Comparison of ENCODE assay signal across 9 cellular contexts in the genomic region with DNA sequence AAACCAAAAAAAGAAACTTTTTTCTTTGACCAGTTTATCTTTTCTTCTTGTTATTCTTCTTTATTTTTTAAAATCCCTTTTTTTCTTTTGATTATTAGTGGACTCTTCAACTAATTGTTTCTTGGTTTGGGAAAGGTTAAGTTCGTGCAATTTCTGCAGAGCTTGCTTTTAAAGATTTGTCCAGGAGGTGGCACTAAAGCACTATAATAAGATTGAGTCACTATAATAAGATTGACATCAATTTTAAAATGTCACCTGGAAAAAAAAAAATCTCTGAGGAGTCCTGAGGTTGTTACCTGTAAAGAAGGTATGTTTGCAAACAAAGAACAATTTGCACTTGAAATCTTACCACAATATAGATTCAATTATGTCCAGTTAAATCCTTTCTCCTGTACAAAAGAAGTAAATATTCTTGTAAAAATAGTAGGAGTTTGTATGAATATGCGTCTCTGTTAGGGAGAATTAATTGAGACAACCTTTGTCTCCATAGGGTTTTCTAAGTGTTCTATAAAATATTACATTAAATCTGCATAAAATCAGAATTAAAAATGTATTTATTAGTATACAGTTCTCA.
A peak's percentile ranks its signal among the peaks of the same experiment; 100 is the strongest.
DNase-seq lines count a peak whose midpoint lies in the region; ATAC-seq and TF ChIP-seq lines count a peak whose summit lies in the region.
"Had no signal": no experiment of that assay in that cellular context is flagged by ENCODE, and none has a peak within 500 bp of the region (broad histone marks: within the 10 kb centered on the region; RNA-seq: fewer than 3 reads in every experiment).

No MANE protein-coding gene starts in this region.

- no peaks in the 10 kb centered on the region for H3K9me3 Mint-ChIP-seq in activated CD4-positive, alpha-beta T cell treated with anti-CD3 and anti-CD28 coated beads for 36 hours (ENCODE audit: low read depth)
- H3K9me3 Mint-ChIP-seq: dendritic cell treated with granulocyte-macrophage colony-stimulating factor and Interleukin-4, amounts not matched to agents 40 ng/mL and 50 ng/mL, for 4 days had no signal

- H3K4me3 Mint-ChIP-seq in activated CD4-positive, alpha-beta T cell treated with anti-CD3 and anti-CD28 coated beads for 36 hours: no peak overlapping the region
- H3K4me3 Mint-ChIP-seq: dendritic cell treated with granulocyte-macrophage colony-stimulating factor and Interleukin-4, amounts not matched to agents 40 ng/mL and 50 ng/mL, for 4 days had no signal

- H3K4me1 Mint-ChIP-seq in activated CD4-positive, alpha-beta T cell treated with anti-CD3 and anti-CD28 coated beads for 36 hours: peaks cover 10% of the 10 kb centered on the region

- H3K27ac Mint-ChIP-seq in activated CD4-positive, alpha-beta T cell treated with anti-CD3 and anti-CD28 coated beads for 36 hours: no peak overlapping the region
- H3K27ac Mint-ChIP-seq: dendritic cell treated with granulocyte-macrophage colony-stimulating factor and Interleukin-4, amounts not matched to agents 40 ng/mL and 50 ng/mL, for 4 days had no signal

- CTCF ChIA-PET in activated CD4-positive, alpha-beta T cell treated with anti-CD3 and anti-CD28 coated beads for 36 hours (lab: Charles Lee): interaction anchor here (0.6 to 1.5 kb wide), 10 partner anchors 12 to 835 kb away, joined by 3 to 11 read pairs (median 3); partner anchors contain the start of gene DNAJB4

- H3K27me3 Mint-ChIP-seq in activated CD4-positive, alpha-beta T cell treated with anti-CD3 and anti-CD28 coated beads for 36 hours: no peaks in the 10 kb centered on the region
- H3K27me3 Mint-ChIP-seq: dendritic cell treated with granulocyte-macrophage colony-stimulating factor and Interleukin-4, amounts not matched to agents 40 ng/mL and 50 ng/mL, for 4 days had no signal

- TF ChIP-seq CTCF in adrenal gland (IDR thresholded peaks at IDR 0.05) (peak; percentile 30 to 72 (median 55)), thoracic aorta (IDR thresholded peaks at IDR 0.05) (peak; percentile 46)

- POLR2A ChIA-PET in activated CD4-positive, alpha-beta T cell treated with anti-CD3 and anti-CD28 coated beads for 36 hours (lab: Charles Lee): no interaction called here

- H3K36me3 Mint-ChIP-seq in activated CD4-positive, alpha-beta T cell treated with anti-CD3 and anti-CD28 coated beads for 36 hours (ENCODE audit: low read depth): no peaks in the 10 kb centered on the region

- H3K36me3 ChIP-seq in H7 (replicated peaks; ENCODE audit: control insufficient read depth, insufficient read depth, low read length) (no peaks in the 10 kb centered on the region), adrenal gland (replicated peaks in 1 of 2) (no peaks in the 10 kb centered on the region), thoracic aorta (no peaks in the 10 kb centered on the region)

- whole genome bisulfite sequencing in adrenal gland, 4 donors: 27 to 36% (median 32%) methylated on average over 2 of the region's 2 CpGs

- DNase-seq in activated CD4-positive, alpha-beta T cell treated with anti-CD3 and anti-CD28 coated beads for 36 hours: peak; percentile 43
- no peak for DNase-seq in activated CD4-positive, alpha-beta T cell treated with anti-CD3 and anti-CD28 coated beads, Interleukin-2, amount 50 U/mL, for 1 hour
- peak; percentile 28 for DNase-seq in H7
- peak; percentile 5 to 57 for DNase-seq in NCI-H2081 (lab: John Stamatoyannopoulos, UW)
- DNase-seq in adrenal gland: peak in 6 of 7 donors; percentile 9 to 57 (median 29)
- peak; percentile 48 for DNase-seq in iris pigment epithelial cell (ENCODE audit: low read depth)
- DNase-seq in thoracic aorta (ENCODE audit: low spot score): no peak
- no peak for DNase-seq in NCI-H187 treated with DMSO at 0.1 percent for 48 hours (lab: John Stamatoyannopoulos, UW)

- H3K4me3 ChIP-seq in H7 (ENCODE audit: insufficient read depth, low read depth, low read length): no peak overlapping the region
- no peak overlapping the region for H3K4me3 ChIP-seq in adrenal gland
- H3K4me3 ChIP-seq in thoracic aorta: no peak overlapping the region

- no peak for TF ChIP-seq POLR2A in adrenal gland (IDR thresholded peaks at IDR 0.05)

- no peaks in the 10 kb centered on the region for H3K27me3 ChIP-seq in H7 (ENCODE audit: control insufficient read depth, insufficient read depth, low read length)
- no peaks in the 10 kb centered on the region for H3K27me3 ChIP-seq in adrenal gland
- H3K27me3 ChIP-seq in thoracic aorta (replicated peaks; ENCODE audit: insufficient read depth): no peaks in the 10 kb centered on the region

- H3K4me1 ChIP-seq in adrenal gland (replicated peaks in 1 of 2) (no peaks in the 10 kb centered on the region), thoracic aorta (ENCODE audit: control insufficient read depth in 1 of 2, low read depth in 2 of 2) (peaks cover 3 to 12% of the 10 kb centered on the region in 2 donors)

- H3K27ac ChIP-seq in adrenal gland (no peak overlapping the region), thoracic aorta (no peak overlapping the region)

- no peak for ATAC-seq in activated CD4-positive, alpha-beta T cell treated with anti-CD3 and anti-CD28 coated beads for 36 hours
- ATAC-seq in thoracic aorta (ENCODE audit: insufficient number of reproducible peaks, low FRiP score, low read depth): no peak

- H3K9me3 ChIP-seq in adrenal gland (replicated peaks in 1 of 3): no peaks in the 10 kb centered on the region
- H3K9me3 ChIP-seq in thoracic aorta: no peaks in the 10 kb centered on the region

- intact Hi-C loops in activated CD4-positive, alpha-beta T cell treated with anti-CD3 and anti-CD28 coated beads for 36 hours (cut with DNase I, micrococcal nuclease): loop anchor here (1.0 to 10.0 kb wide), 4 partner anchors 225 to 514 kb away; no protein-coding TSS in a partner anchor
- intact Hi-C loops in adrenal gland (cut with DNase I): loop anchor here in 1 of 2 donors (5.0 kb wide), 1 partner anchor 513 kb away; no protein-coding TSS in a partner anchor

Comparison
In these comparisons a context has a peak if more than half of its experiments do, and no peak if none do; other contexts are left out.
1. DNase-seq: peak in activated CD4-positive, alpha-beta T cell treated with anti-CD3 and anti-CD28 coated beads for 36 hours (single experiment), H7 (single experiment), NCI-H2081 (2 of 2), adrenal gland (6 of 7) and iris pigment epithelial cell (single experiment); none in activated CD4-positive, alpha-beta T cell treated with anti-CD3 and anti-CD28 coated beads, Interleukin-2, amount 50 U/mL, for 1 hour (single experiment), thoracic aorta (single experiment) and NCI-H187 treated with DMSO at 0.1 percent for 48 hours (single experiment).